In the genomic region with DNA sequence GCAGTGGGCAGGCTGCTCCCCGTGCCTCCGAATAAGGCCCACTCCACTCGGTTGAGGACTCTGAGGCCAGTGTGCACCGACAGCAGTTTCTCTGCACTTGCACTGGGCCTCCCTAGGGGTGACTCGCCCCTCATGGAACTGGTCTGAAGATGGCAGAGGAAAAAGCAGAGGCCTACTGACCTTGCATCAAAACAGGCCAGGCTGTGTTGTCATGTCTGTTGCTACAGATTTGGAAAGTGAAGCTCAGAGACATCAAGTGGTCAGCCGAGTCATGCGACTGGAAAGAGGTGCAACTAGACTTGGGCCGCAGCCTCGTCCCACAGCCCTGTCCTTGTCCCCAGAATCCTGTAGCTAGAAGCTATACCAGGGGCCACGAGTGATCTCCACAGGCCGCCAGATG, we compare ENCODE assay signal across 1 cellular context.
TF ChIP-seq lines count a peak whose summit lies in the region.

No MANE protein-coding gene starts in this region.

TF ChIP-seq in H1, 55 proteins besides CTCF, POLR2A, EP300 and RAD21 (continued from another document):
- no peak for TF ChIP-seq USF2 (IDR thresholded peaks at IDR 0.05; ENCODE audit: low read length)
- no peak for TF ChIP-seq SP4 (IDR thresholded peaks at IDR 0.05; ENCODE audit: low read length)
- no peak for TF ChIP-seq RXRA (IDR thresholded peaks at IDR 0.05; ENCODE audit: insufficient read depth, low read depth, low read length)
- TF ChIP-seq CBX8 (IDR thresholded peaks at IDR 0.05; ENCODE audit: borderline replicate concordance, low read depth, low read length), result no peak
- no peak for TF ChIP-seq CEBPB (IDR thresholded peaks at IDR 0.05; ENCODE audit: low read depth, low read length)
- no peak for TF ChIP-seq YY1 (IDR thresholded peaks at IDR 0.05; ENCODE audit: low read depth, low read length)
- TF ChIP-seq SIX5 (IDR thresholded peaks at IDR 0.05; ENCODE audit: low read depth, low read length), result no peak
- TF ChIP-seq ASH2L (IDR thresholded peaks at IDR 0.05; ENCODE audit: low read length), result no peak
